In genomic region chr14:90624732-90625444, GRCh38 we compare ENCODE assay signal across 12 cellular contexts.
A peak's percentile ranks its signal among the peaks of the same experiment; 100 is the strongest.
DNase-seq lines count a peak whose midpoint lies in the region; ATAC-seq and TF ChIP-seq lines count a peak whose summit lies in the region.
"Had no signal": no experiment of that assay in that cellular context is flagged by ENCODE, and none has a peak within 500 bp of the region (broad histone marks: within the 10 kb centered on the region; RNA-seq: fewer than 3 reads in every experiment).

No MANE protein-coding gene starts in this region.

- BruUV-seq in OCI-LY7 (replicated peaks; lab: Mats Ljungman, UMichigan): no TSS peak

- no peaks in the 10 kb centered on the region for H3K9me2 ChIP-seq in OCI-LY7 (ENCODE audit: insufficient read depth, low read length)

- H3K9me3 ChIP-seq in right cardiac atrium (ENCODE audit: control insufficient read depth, low read length) (no peaks in the 10 kb centered on the region), left lung (no peaks in the 10 kb centered on the region), OCI-LY7 (ENCODE audit: low read length) (no peaks in the 10 kb centered on the region)
- H3K9me3 ChIP-seq: ascending aorta, vagina had no signal

- no peak for DNase-seq in right cardiac atrium
- no peak for DNase-seq in left ventricle myocardium superior
- DNase-seq in amniotic epithelial cell (ENCODE audit: low read depth): peak; percentile 34
- DNase-seq in left lung: no peak
- DNase-seq in SKM-1 (lab: John Stamatoyannopoulos, UW; ENCODE audit: unreplicated experiment): no peak
- DNase-seq in OCI-LY7 (ENCODE audit: low spot score): no peak
- no peak for DNase-seq in NK-92 treated with Interleukin-12 subunit alpha and Interleukin-12 subunit beta, amount 100 ng/mL, for 24 hours (lab: John Stamatoyannopoulos, UW)
- DNase-seq: naive thymus-derived CD4-positive, alpha-beta T cell; NCI-H1092 treated with DMSO at 0.1 percent for 48 hours had no signal

- H3K79me2 ChIP-seq in OCI-LY7 (ENCODE audit: insufficient read depth, low read depth, low read length): no peaks in the 10 kb centered on the region

- no peak overlapping the region for H3K4me2 ChIP-seq in OCI-LY7 (ENCODE audit: low read length)

- H3K36me3 ChIP-seq in left lung (no peaks in the 10 kb centered on the region), OCI-LY7 (ENCODE audit: insufficient read depth, low read length) (no peaks in the 10 kb centered on the region)
- H3K36me3 ChIP-seq: ascending aorta, vagina had no signal

- H3K4me1 ChIP-seq in right cardiac atrium (ENCODE audit: control insufficient read depth, insufficient read depth, low read length) (peaks cover 20% of the 10 kb centered on the region), left lung (peaks cover 17 to 46% of the 10 kb centered on the region in 2 donors), OCI-LY7 (ENCODE audit: insufficient read depth, low read length, poor library complexity, severe bottlenecking) (no peaks in the 10 kb centered on the region)

- H3K27me3 ChIP-seq in right cardiac atrium (ENCODE audit: control insufficient read depth, insufficient read depth): no peaks in the 10 kb centered on the region
- no peaks in the 10 kb centered on the region for H3K27me3 ChIP-seq in left lung
- H3K27me3 ChIP-seq: ascending aorta, vagina had no signal

- H2AFZ ChIP-seq in OCI-LY7 (ENCODE audit: low read length): no peak overlapping the region

- POLR2A ChIA-PET in OCI-LY7 (lab: Charles Lee): interaction anchor here (1.1 kb wide), 1 partner anchor 9 kb away, joined by 3 read pairs; no protein-coding TSS in a partner anchor

- no peaks in the 10 kb centered on the region for H4K20me1 ChIP-seq in OCI-LY7 (ENCODE audit: insufficient read depth, low read length)

- CTCF ChIA-PET in OCI-LY7 (lab: Charles Lee; ENCODE audit: unreplicated experiment): no interaction called here

- no peak for ATAC-seq in right cardiac atrium
- no peak for ATAC-seq in left ventricle myocardium superior
- peak; percentile 3 for ATAC-seq in left lung
- ATAC-seq in HG03460 (IDR thresholded peaks at IDR 0.05; ENCODE audit: unreplicated experiment): no peak

- H3K4me3 ChIP-seq in right cardiac atrium (ENCODE audit: low read length): no peak overlapping the region
- H3K4me3 ChIP-seq in left lung: no peak overlapping the region
- H3K4me3 ChIP-seq in OCI-LY7 (ENCODE audit: low read depth, low read length, poor library complexity, severe bottlenecking): no peak overlapping the region
- H3K4me3 ChIP-seq: ascending aorta, vagina had no signal

- H3K27ac ChIP-seq in right cardiac atrium (ENCODE audit: low read length): peak overlapping the region; percentile 21
- peak overlapping the region; percentile 46 to 50 for H3K27ac ChIP-seq in left lung
- H3K27ac ChIP-seq in OCI-LY7 (ENCODE audit: low read depth, low read length, poor library complexity, severe bottlenecking): no peak overlapping the region
- H3K27ac ChIP-seq: ascending aorta, vagina had no signal

- WGBS in right cardiac atrium: 69% methylated on average over 16 of the region's 16 CpGs

- no peak for TF ChIP-seq CTCF in left lung (IDR thresholded peaks at IDR 0.05)
- TF ChIP-seq CTCF in OCI-LY7 (conservative IDR thresholded peaks at IDR 0.05; ENCODE audit: low read length): no peak

- intact Hi-C loops in right cardiac atrium (cut with DNase I) (no loop called here), left ventricle myocardium superior (cut with micrococcal nuclease) (no loop called here), left lung (cut with DNase I) (no loop called here), OCI-LY7 (cut with micrococcal nuclease; ENCODE audit: unreplicated experiment) (no loop called here)
